Comparison of ENCODE assay signal across 21 cellular contexts in the genomic region with DNA sequence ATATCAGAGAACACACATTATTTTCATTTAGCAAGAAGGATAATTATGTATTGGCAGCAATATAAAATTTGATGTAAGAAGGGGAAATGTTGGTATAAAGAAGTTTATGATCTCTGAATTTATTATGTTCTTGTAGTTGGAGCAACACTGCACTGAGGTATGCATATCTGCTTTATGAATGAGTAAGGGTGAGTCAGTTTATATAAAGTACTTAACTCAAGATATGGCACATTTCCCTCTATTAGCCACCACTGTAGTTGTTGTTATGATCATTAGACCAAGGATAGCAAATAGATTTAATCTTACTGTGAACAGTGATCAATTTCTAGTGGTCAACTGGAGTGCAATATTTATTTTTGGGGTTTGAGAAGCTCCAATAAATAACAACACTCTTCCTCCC.
DNase-seq lines count a peak whose midpoint lies in the region; ATAC-seq and TF ChIP-seq lines count a peak whose summit lies in the region.
"Had no signal": no experiment of that assay in that cellular context is flagged by ENCODE, and none has a peak within 500 bp of the region (broad histone marks: within the 10 kb centered on the region; RNA-seq: fewer than 3 reads in every experiment).

No MANE protein-coding gene starts in this region.

- H3K27me3 Mint-ChIP-seq in HFFc6 (ENCODE audit: insufficient read depth): no peaks in the 10 kb centered on the region; the same call in 1 of the 2 replicates
- H3K27me3 Mint-ChIP-seq in stimulated activated memory B cell treated with anti-CD40 and anti-IgM and Interleukin-4, amounts not matched to agents 10 μg/mL and 1 μg/mL and 100 μg/mL, for 72 hours: no peaks in the 10 kb centered on the region
- H3K27me3 Mint-ChIP-seq: central memory CD8-positive, alpha-beta T cell; IgD-negative memory B cell had no signal

- peaks cover 35% of the 10 kb centered on the region for H3K4me1 Mint-ChIP-seq in HFFc6 (ENCODE audit: low read depth)
- H3K4me1 Mint-ChIP-seq in stimulated activated memory B cell treated with anti-CD40 and anti-IgM and Interleukin-4, amounts not matched to agents 10 μg/mL and 1 μg/mL and 100 μg/mL, for 72 hours: peaks cover 23% of the 10 kb centered on the region
- H3K4me1 Mint-ChIP-seq: central memory CD8-positive, alpha-beta T cell had no signal

- no peaks in the 10 kb centered on the region for H3K9me3 Mint-ChIP-seq in HFFc6
- H3K9me3 Mint-ChIP-seq in stimulated activated memory B cell treated with anti-CD40 and anti-IgM and Interleukin-4, amounts not matched to agents 10 μg/mL and 1 μg/mL and 100 μg/mL, for 72 hours: no peaks in the 10 kb centered on the region
- H3K9me3 Mint-ChIP-seq: central memory CD8-positive, alpha-beta T cell; IgD-negative memory B cell; immature natural killer cell; T-helper 2 cell treated with Interferon-gamma antibody and Interleukin-4, amounts not matched to agents 5 μg/mL and 100 μg/mL, for 36 hours had no signal

- H3K36me3 Mint-ChIP-seq in HFFc6 (ENCODE audit: low read depth): peaks cover 16% of the 10 kb centered on the region
- peaks cover 50% of the 10 kb centered on the region for H3K36me3 Mint-ChIP-seq in stimulated activated memory B cell treated with anti-CD40 and anti-IgM and Interleukin-4, amounts not matched to agents 10 μg/mL and 1 μg/mL and 100 μg/mL, for 72 hours

- H3K27ac Mint-ChIP-seq in HFFc6: peak overlapping the region; percentile 56
- peak overlapping the region; percentile 48 for H3K27ac Mint-ChIP-seq in stimulated activated memory B cell treated with anti-CD40 and anti-IgM and Interleukin-4, amounts not matched to agents 10 μg/mL and 1 μg/mL and 100 μg/mL, for 72 hours
- H3K27ac Mint-ChIP-seq: immature natural killer cell; T-helper 2 cell treated with Interferon-gamma antibody and Interleukin-4, amounts not matched to agents 5 μg/mL and 100 μg/mL, for 36 hours had no signal

- no peak overlapping the region for H3K4me3 ChIP-seq in fibroblast of pulmonary artery (replicated peaks; ENCODE audit: low read depth, low read length)
- H3K4me3 ChIP-seq: esophagus muscularis mucosa, lower lobe of right lung, PC-9 had no signal

- peak; percentile 36 for DNase-seq in HFFc6
- DNase-seq in amniotic epithelial cell (ENCODE audit: low read depth): peak; percentile 72
- DNase-seq in fibroblast of pulmonary artery (ENCODE audit: low read depth): peak; percentile 39
- no peak for DNase-seq in activated T-cell treated with anti-CD3 and anti-CD28 coated beads, Interleukin-2, amount 50 U/mL, for 1 hour
- DNase-seq: activated CD4-positive, alpha-beta T cell treated with anti-CD3 and anti-CD28 coated beads, Interleukin-2, amount 50 U/mL, for 4 hours; activated gamma-delta T cell; amniotic stem cell; BE2C; DMS79 treated with DMSO at 0.1 percent for 48 hours; immature natural killer cell; lower lobe of right lung; NCI-H187 treated with DMSO at 0.1 percent for 48 hours; NCI-H345; PC-9 had no signal

- TF ChIP-seq CTCF in HFFc6 (IDR thresholded peaks at IDR 0.05): no peak
- TF ChIP-seq CTCF in fibroblast of pulmonary artery (IDR thresholded peaks at IDR 0.05; ENCODE audit: low read length, missing control alignments): no peak

- peak overlapping the region; percentile 13 for H3K4me3 Mint-ChIP-seq in HFFc6
- no peak overlapping the region for H3K4me3 Mint-ChIP-seq in stimulated activated memory B cell treated with anti-CD40 and anti-IgM and Interleukin-4, amounts not matched to agents 10 μg/mL and 1 μg/mL and 100 μg/mL, for 72 hours
- H3K4me3 Mint-ChIP-seq: central memory CD8-positive, alpha-beta T cell; IgD-negative memory B cell; immature natural killer cell; T-helper 2 cell treated with Interferon-gamma antibody and Interleukin-4, amounts not matched to agents 5 μg/mL and 100 μg/mL, for 36 hours had no signal

- no peak for ATAC-seq in stimulated activated memory B cell treated with anti-CD40 and anti-IgM and Interleukin-4, amounts not matched to agents 10 μg/mL and 1 μg/mL and 100 μg/mL, for 72 hours
- no peak for ATAC-seq in GM18868 (IDR thresholded peaks at IDR 0.05; ENCODE audit: unreplicated experiment)
- no peak for ATAC-seq in HG03378 (IDR thresholded peaks at IDR 0.05; ENCODE audit: unreplicated experiment)
